In the genomic region with DNA sequence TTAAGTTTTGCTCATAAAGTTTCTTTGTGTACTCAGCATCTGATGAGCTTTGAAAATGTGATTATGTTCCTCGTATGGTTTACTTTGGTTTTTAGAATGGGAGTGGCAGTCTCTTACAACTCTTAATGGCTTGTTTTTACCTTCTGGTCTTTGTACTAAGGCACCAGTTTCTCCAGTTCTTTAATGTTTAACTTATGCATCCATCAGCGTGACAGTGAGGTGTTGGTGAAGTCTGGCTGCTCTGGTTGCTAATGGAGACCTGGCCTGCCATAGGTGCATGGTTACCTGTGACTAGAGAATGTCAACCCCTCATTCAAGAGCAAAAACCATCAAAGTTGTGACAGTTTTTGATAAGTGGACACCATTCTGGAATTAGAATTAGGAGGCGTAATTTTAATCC, we compare ENCODE assay signal across 22 cellular contexts. TPM values are rescaled to one million over a fixed set of nuclear protein-coding genes. Genes with fewer than 3 reads are reported as not detected.
"Had no signal": no experiment of that assay in that cellular context is flagged by ENCODE, and none has a peak within 500 bp of the region (broad histone marks: within the 10 kb centered on the region; RNA-seq: fewer than 3 reads in every experiment).

No MANE protein-coding gene starts in this region.

- H3K36me3 Mint-ChIP-seq: brain, immature natural killer cell, mesothelial cell of epicardium, T-cell had no signal

- H3K4me1 Mint-ChIP-seq: activated CD4-positive, alpha-beta T cell treated with anti-CD3 and anti-CD28 coated beads, Interleukin-2, amount 10 ng/mL, durations not matched to agents 7 days and 5 days; brain; immature natural killer cell; stimulated activated naive CD8-positive, alpha-beta T cell treated with anti-CD3 and anti-CD28 coated beads, Interleukin-15, amount 100 ng/mL, for 72 hours; T-cell had no signal

- H3K27me3 ChIP-seq: gastroesophageal sphincter, right atrium auricular region, suprapubic skin had no signal

- H3K4me3 ChIP-seq: gastroesophageal sphincter, heart right ventricle, right atrium auricular region, skin epidermis, suprapubic skin had no signal

- H3K36me3 ChIP-seq: heart right ventricle, right atrium auricular region had no signal

- ATAC-seq: activated CD8-positive, alpha-beta T cell treated with anti-CD3 and anti-CD28 coated beads, Interleukin-2, amount 10 ng/mL, durations not matched to agents 7 days and 5 days; gastroesophageal sphincter; heart right ventricle; SK-N-SH treated with all-trans-retinoic acid at 6 μM for 48 hours; stimulated activated naive CD8-positive, alpha-beta T cell treated with anti-CD3 and anti-CD28 coated beads, Interleukin-15, amount 100 ng/mL, for 72 hours; T-cell had no signal

- H3K9me3 Mint-ChIP-seq: activated CD4-positive, alpha-beta T cell treated with anti-CD3 and anti-CD28 coated beads, Interleukin-2, amount 10 ng/mL, durations not matched to agents 7 days and 5 days; activated naive CD4-positive, alpha-beta T cell treated with anti-CD3 and anti-CD28 coated beads for 36 hours; activated T-cell treated with anti-CD3 and anti-CD28 coated beads, Interleukin-2, amount 50 U/mL, for 24 hours; activated T-helper 2 cell treated with anti-CD3 and anti-CD28 coated beads, Interferon-gamma antibody, Interleukin-2, Interleukin-4, amounts not matched to agents 10 μg/mL and 5 μg/mL and 100 μg/mL, durations not matched to agents 14 hours and 24 hours and 36 hours; brain; immature natural killer cell; stimulated activated naive CD8-positive, alpha-beta T cell treated with anti-CD3 and anti-CD28 coated beads, Interleukin-15, amount 100 ng/mL, for 72 hours had no signal

- H3K9me3 ChIP-seq: gastroesophageal sphincter, right atrium auricular region, suprapubic skin had no signal

- H3K27ac Mint-ChIP-seq: activated CD4-positive, alpha-beta T cell treated with anti-CD3 and anti-CD28 coated beads, Interleukin-2, amount 10 ng/mL, durations not matched to agents 7 days and 5 days; activated CD8-positive, alpha-beta T cell treated with anti-CD3 and anti-CD28 coated beads, Interleukin-2, amount 10 ng/mL, durations not matched to agents 7 days and 5 days; activated naive CD4-positive, alpha-beta T cell treated with anti-CD3 and anti-CD28 coated beads for 36 hours; activated T-cell treated with anti-CD3 and anti-CD28 coated beads, Interleukin-2, amount 50 U/mL, for 24 hours; activated T-helper 2 cell treated with anti-CD3 and anti-CD28 coated beads, Interferon-gamma antibody, Interleukin-2, Interleukin-4, amounts not matched to agents 10 μg/mL and 5 μg/mL and 100 μg/mL, durations not matched to agents 14 hours and 24 hours and 36 hours; immature natural killer cell; mesothelial cell of epicardium; T-cell had no signal

- H3K4me1 ChIP-seq: gastroesophageal sphincter, heart right ventricle, right atrium auricular region, suprapubic skin had no signal

- H3K27ac ChIP-seq: gastroesophageal sphincter, heart right ventricle, right atrium auricular region, skin epidermis, suprapubic skin had no signal

- DNase-seq: activated CD4-positive, alpha-beta T cell treated with anti-CD3 and anti-CD28 coated beads, Interleukin-2, amount 10 ng/mL, durations not matched to agents 7 days and 5 days; activated CD4-positive, CD25-positive, alpha-beta regulatory T cell; activated CD8-positive, alpha-beta T cell treated with anti-CD3 and anti-CD28 coated beads, Interleukin-2, amount 10 ng/mL, durations not matched to agents 7 days and 5 days; activated naive CD4-positive, alpha-beta T cell treated with anti-CD3 and anti-CD28 coated beads for 36 hours; activated T-cell treated with anti-CD3 and anti-CD28 coated beads, Interleukin-2, amount 50 U/mL, for 24 hours; caudate nucleus; heart right ventricle; immature natural killer cell; occipital lobe; stimulated activated CD4-positive, alpha-beta T cell treated with anti-CD3 and anti-CD28 coated beads, Interleukin-15, amount 100 ng/mL, for 24 hours; stimulated activated CD4-positive, alpha-beta T cell treated with anti-CD3 and anti-CD28 coated beads, Interleukin-2, amount 100 ng/mL, for 48 hours; stimulated activated naive CD8-positive, alpha-beta T cell treated with anti-CD3 and anti-CD28 coated beads, Interleukin-15, amount 100 ng/mL, for 72 hours; T-cell; trophoblast cell had no signal

- H3K4me3 Mint-ChIP-seq: activated CD4-positive, alpha-beta T cell treated with anti-CD3 and anti-CD28 coated beads, Interleukin-2, amount 10 ng/mL, durations not matched to agents 7 days and 5 days; activated CD8-positive, alpha-beta T cell treated with anti-CD3 and anti-CD28 coated beads, Interleukin-2, amount 10 ng/mL, durations not matched to agents 7 days and 5 days; activated naive CD4-positive, alpha-beta T cell treated with anti-CD3 and anti-CD28 coated beads for 36 hours; activated T-cell treated with anti-CD3 and anti-CD28 coated beads, Interleukin-2, amount 50 U/mL, for 24 hours; brain; immature natural killer cell; mesothelial cell of epicardium; stimulated activated naive CD8-positive, alpha-beta T cell treated with anti-CD3 and anti-CD28 coated beads, Interleukin-15, amount 100 ng/mL, for 72 hours; T-cell had no signal

RNA-seq across cellular contexts. Expression of gene AOX1, which starts 11.0 kb away (rescaled TPM):
- total RNA-seq: activated T-helper 2 cell treated with anti-CD3 and anti-CD28 coated beads, Interferon-gamma antibody, Interleukin-2, Interleukin-4, amounts not matched to agents 10 μg/mL and 5 μg/mL and 100 μg/mL, durations not matched to agents 14 hours and 24 hours and 36 hours had no signal
